In genomic region chr4:128556756-128557155, GRCh38 we compare ENCODE assay signal across 25 cellular contexts.
"Had no signal": no experiment of that assay in that cellular context is flagged by ENCODE, and none has a peak within 500 bp of the region (broad histone marks: within the 10 kb centered on the region; RNA-seq: fewer than 3 reads in every experiment).

No MANE protein-coding gene starts in this region.

- H3K4me3 ChIP-seq: colonic mucosa, dorsolateral prefrontal cortex, esophagus muscularis mucosa, gastrocnemius medialis, heart right ventricle, left lung, lower lobe of right lung had no signal

- FAIRE-seq: endothelial cell of umbilical vein, islet of Langerhans, keratinocyte had no signal

- H3K4me3 Mint-ChIP-seq: naive thymus-derived CD4-positive, alpha-beta T cell; natural killer cell had no signal

- H3K36me3 Mint-ChIP-seq: naive thymus-derived CD4-positive, alpha-beta T cell had no signal

- H3K36me3 ChIP-seq: colonic mucosa, esophagus muscularis mucosa, gastrocnemius medialis, heart right ventricle, left lung, lower lobe of right lung had no signal

- H3K27ac Mint-ChIP-seq: naive thymus-derived CD4-positive, alpha-beta T cell; natural killer cell had no signal

- H3K27ac ChIP-seq: colonic mucosa, dorsolateral prefrontal cortex, esophagus muscularis mucosa, gastrocnemius medialis, heart right ventricle, left lung, lower lobe of right lung had no signal

- H3K9me3 ChIP-seq: colonic mucosa, esophagus muscularis mucosa, gastrocnemius medialis, heart right ventricle, left lung, lower lobe of right lung had no signal

- H3K27me3 ChIP-seq: colonic mucosa, dorsolateral prefrontal cortex, gastrocnemius medialis, heart right ventricle, left lung had no signal

- ATAC-seq: gastrocnemius medialis; heart right ventricle; left cardiac atrium; left lung; left ventricle myocardium superior; lower lobe of right lung; naive thymus-derived CD4-positive, alpha-beta T cell; natural killer cell had no signal

- DNase-seq: colonic mucosa; cortex of kidney; dermis blood vessel endothelial cell; dorsolateral prefrontal cortex; effector CD4-positive, alpha-beta T cell; effector memory CD4-positive, alpha-beta T cell; foreskin fibroblast; foreskin melanocyte; gastrocnemius medialis; glutamatergic neuron; head of caudate nucleus; heart right ventricle; hippocampal formation; left cardiac atrium; left lung; left ventricle myocardium superior; lower lobe of right lung; mesendoderm; midbrain; naive thymus-derived CD4-positive, alpha-beta T cell; natural killer cell had no signal

- H3K9me3 Mint-ChIP-seq: natural killer cell had no signal
